In the genomic region with DNA sequence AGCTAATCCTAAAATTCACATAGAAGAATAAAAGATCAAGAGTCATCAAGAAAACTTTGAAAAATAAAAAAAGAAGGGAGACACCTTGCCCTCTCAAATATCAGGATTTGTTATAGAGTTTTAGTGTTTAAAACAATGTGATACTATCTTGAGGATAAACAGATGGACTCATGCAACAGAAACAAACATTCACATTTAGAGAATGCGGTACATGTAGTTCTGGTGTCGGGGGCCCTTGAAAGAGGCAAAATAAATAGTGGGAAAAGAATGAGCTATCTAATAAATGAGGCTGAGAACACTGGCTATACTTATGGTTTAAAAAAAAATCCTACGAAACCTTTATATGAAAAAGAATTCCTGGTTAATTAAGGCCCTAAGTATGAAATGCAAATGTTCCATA, we compare ENCODE assay signal across 28 cellular contexts.
"Had no signal": no experiment of that assay in that cellular context is flagged by ENCODE, and none has a peak within 500 bp of the region (broad histone marks: within the 10 kb centered on the region; RNA-seq: fewer than 3 reads in every experiment).

No MANE protein-coding gene starts in this region.

- ATAC-seq: activated naive CD4-positive, alpha-beta T cell treated with anti-CD3 and anti-CD28 coated beads, Interleukin-2, amount 50 U/mL, for 72 hours; gastroesophageal sphincter; left cardiac atrium; naive thymus-derived CD4-positive, alpha-beta T cell; psoas muscle; stimulated activated memory B cell treated with anti-CD40 and anti-IgM and Interleukin-4, amounts not matched to agents 10 μg/mL and 1 μg/mL and 100 μg/mL, for 72 hours had no signal

- H3K9ac ChIP-seq: neural progenitor cell had no signal

- H3K36me3 Mint-ChIP-seq: activated CD4-positive, alpha-beta memory T cell treated with anti-CD3 and anti-CD28 coated beads for 36 hours; activated naive CD4-positive, alpha-beta T cell treated with anti-CD3 and anti-CD28 coated beads, Interleukin-2, amount 50 U/mL, for 72 hours; brain; naive thymus-derived CD4-positive, alpha-beta T cell; neural progenitor cell; stimulated activated memory B cell treated with anti-CD40 and anti-IgM and Interleukin-4, amounts not matched to agents 10 μg/mL and 1 μg/mL and 100 μg/mL, for 72 hours; type B pancreatic cell had no signal

- H3K36me3 ChIP-seq: gastroesophageal sphincter, heart left ventricle, neural progenitor cell, ovary had no signal

- H3K4me3 ChIP-seq: coronary artery, gastroesophageal sphincter, heart left ventricle, neural progenitor cell, ovary, psoas muscle, testis had no signal

- H3K4me1 ChIP-seq: gastroesophageal sphincter, neural progenitor cell, psoas muscle, testis had no signal

- H3K27me3 Mint-ChIP-seq: brain, type B pancreatic cell had no signal

- H3K27ac ChIP-seq: coronary artery, gastroesophageal sphincter, heart left ventricle, neural progenitor cell, ovary, psoas muscle, testis had no signal

- H2AFZ ChIP-seq: neural progenitor cell had no signal

- H3K4me1 Mint-ChIP-seq: activated B cell treated with CpG ODN at 0.5 μM for 24 hours; brain; naive thymus-derived CD4-positive, alpha-beta T cell; stimulated activated memory B cell treated with anti-CD40 and anti-IgM and Interleukin-4, amounts not matched to agents 10 μg/mL and 1 μg/mL and 100 μg/mL, for 72 hours had no signal

- H3K4me2 ChIP-seq: neural progenitor cell had no signal

- H3K9me3 Mint-ChIP-seq: activated B cell treated with CpG ODN at 0.5 μM for 24 hours; activated CD4-positive, alpha-beta memory T cell treated with anti-CD3 and anti-CD28 coated beads for 36 hours; activated naive CD4-positive, alpha-beta T cell treated with anti-CD3 and anti-CD28 coated beads, Interleukin-2, amount 50 U/mL, for 72 hours; activated T-helper 1 cell treated with anti-CD3 and anti-CD28 coated beads, Interleukin-12 subunit alpha, Interleukin-12 subunit beta, Interleukin-2, Interleukin-4 antibody, amounts not matched to agents 30 ng/mL and 10 ng/mL and 1 ng/mL, durations not matched to agents 14 hours and 24 hours and 36 hours; neural progenitor cell; stimulated activated memory B cell treated with anti-CD40 and anti-IgM and Interleukin-4, amounts not matched to agents 10 μg/mL and 1 μg/mL and 100 μg/mL, for 72 hours; type B pancreatic cell had no signal

- H3K27me3 ChIP-seq: gastroesophageal sphincter, heart left ventricle, neural progenitor cell, ovary, testis had no signal

- H3K9me3 ChIP-seq: gastroesophageal sphincter, heart left ventricle, ovary, psoas muscle, testis had no signal

- DNase-seq: activated B cell treated with CpG ODN at 0.5 μM for 24 hours; activated CD4-positive, alpha-beta memory T cell treated with anti-CD3 and anti-CD28 coated beads for 36 hours; activated CD4-positive, alpha-beta T cell treated with anti-CD3 and anti-CD28 coated beads for 4 hours; activated gamma-delta T cell treated with Interleukin-2 at 50 U/mL for 16 hours; activated T-cell treated with anti-CD3 and anti-CD28 coated beads for 4 hours; amniotic stem cell; caudate nucleus; erythroblast; heart left ventricle; left cardiac atrium; mesendoderm; naive thymus-derived CD4-positive, alpha-beta T cell; ovary; psoas muscle; right cardiac atrium; small intestine; stimulated activated CD4-positive, alpha-beta T cell treated with anti-CD3 and anti-CD28 coated beads, Interleukin-4, amount 100 ng/mL, for 4 hours; T-helper 1 cell; T-helper 9 cell; testis had no signal

- H3K4me3 Mint-ChIP-seq: activated B cell treated with CpG ODN at 0.5 μM for 24 hours; activated CD4-positive, alpha-beta memory T cell treated with anti-CD3 and anti-CD28 coated beads for 36 hours; activated T-helper 1 cell treated with anti-CD3 and anti-CD28 coated beads, Interleukin-12 subunit alpha, Interleukin-12 subunit beta, Interleukin-2, Interleukin-4 antibody, amounts not matched to agents 30 ng/mL and 10 ng/mL and 1 ng/mL, durations not matched to agents 14 hours and 24 hours and 36 hours; brain; naive thymus-derived CD4-positive, alpha-beta T cell; neural progenitor cell; stimulated activated memory B cell treated with anti-CD40 and anti-IgM and Interleukin-4, amounts not matched to agents 10 μg/mL and 1 μg/mL and 100 μg/mL, for 72 hours; type B pancreatic cell had no signal

- H3K27ac Mint-ChIP-seq: activated B cell treated with CpG ODN at 0.5 μM for 24 hours; activated CD4-positive, alpha-beta memory T cell treated with anti-CD3 and anti-CD28 coated beads for 36 hours; activated naive CD4-positive, alpha-beta T cell treated with anti-CD3 and anti-CD28 coated beads, Interleukin-2, amount 50 U/mL, for 72 hours; activated T-helper 1 cell treated with anti-CD3 and anti-CD28 coated beads, Interleukin-12 subunit alpha, Interleukin-12 subunit beta, Interleukin-2, Interleukin-4 antibody, amounts not matched to agents 30 ng/mL and 10 ng/mL and 1 ng/mL, durations not matched to agents 14 hours and 24 hours and 36 hours; brain; naive thymus-derived CD4-positive, alpha-beta T cell; neural progenitor cell; stimulated activated memory B cell treated with anti-CD40 and anti-IgM and Interleukin-4, amounts not matched to agents 10 μg/mL and 1 μg/mL and 100 μg/mL, for 72 hours; type B pancreatic cell had no signal
